ENCODE assay signal across 8 cellular contexts in genomic region chr17:8125947-8126305, GRCh38. TPM values are rescaled to one million over a fixed set of nuclear protein-coding genes. Genes with fewer than 3 reads are reported as not detected.
DNase-seq lines count a peak whose midpoint lies in the region; ATAC-seq and TF ChIP-seq lines count a peak whose summit lies in the region.

No MANE protein-coding gene starts in this region.

- TF ChIP-seq CTCF in mucosa of descending colon (IDR thresholded peaks at IDR 0.05): no peak

- H3K4me1 ChIP-seq in NT2/D1 (ENCODE audit: insufficient read depth, insufficient read length): peaks cover 2% of the 10 kb centered on the region
- peaks cover 55% of the 10 kb centered on the region for H3K4me1 ChIP-seq in mucosa of descending colon (ENCODE audit: low read depth)

- H3K4me3 ChIP-seq in NT2/D1 (ENCODE audit: insufficient read length, low read depth): peak overlapping the region; percentile 34
- peak overlapping the region; percentile 7 for H3K4me3 ChIP-seq in mucosa of descending colon

- H3K27ac ChIP-seq in cingulate gyrus (ENCODE audit: low read depth, low read length): peak overlapping the region; percentile 72

- intact Hi-C loops in mucosa of descending colon (cut with DNase I, micrococcal nuclease): no loop called here
- intact Hi-C loops in posterior cingulate gyrus (cut with DNase I): loop anchor here (2.0 to 10.0 kb wide), 2 partner anchors 13 to 249 kb away; partner anchors contain the start of gene KRABD2

- DNase-seq in SIG-M5 treated with dmso at 0.1 percent for 504 hours (lab: John Stamatoyannopoulos, UW; ENCODE audit: unreplicated experiment) (peak; percentile 45), SIG-M5 (lab: John Stamatoyannopoulos, UW) (no peak), NT2/D1 (ENCODE audit: low read depth, low spot score) (no peak), mucosa of descending colon (peak; percentile 42 to 68 (median 63)), MV-4-11 (lab: John Stamatoyannopoulos, UW) (no peak), posterior cingulate gyrus (no peak), NCI-H774 (lab: John Stamatoyannopoulos, UW) (no peak)

- no peaks in the 10 kb centered on the region for H3K9me3 ChIP-seq in NT2/D1 (ENCODE audit: insufficient read depth, low read length)
- H3K9me3 ChIP-seq in mucosa of descending colon: no peaks in the 10 kb centered on the region

- ATAC-seq in mucosa of descending colon: no peak

- H3K36me3 ChIP-seq in NT2/D1 (ENCODE audit: insufficient read depth, insufficient read length, low read length) (no peaks in the 10 kb centered on the region), mucosa of descending colon (ENCODE audit: low read depth) (no peaks in the 10 kb centered on the region)

- peaks cover 74% of the 10 kb centered on the region for H3K27me3 ChIP-seq in NT2/D1 (ENCODE audit: insufficient read depth, insufficient read length)

- no peak overlapping the region for H3K9ac ChIP-seq in NT2/D1 (ENCODE audit: insufficient read length, low read depth)

RNA-seq across cellular contexts. Expression of gene HES7, which starts 2.0 kb away (rescaled TPM):
- under 1 TPM in 1 of 3 donors, not detected in 2; 0.28 TPM for total RNA-seq in mucosa of descending colon

RNA-seq across cellular contexts. Expression of gene ALOXE3, which starts 7.6 kb away (rescaled TPM):
- not detected for total RNA-seq in mucosa of descending colon

RNA-seq across cellular contexts. Expression of gene PER1, which starts 26.3 kb away (rescaled TPM):
- total RNA-seq in mucosa of descending colon: 100 to 1,000 TPM in 1 of 3 donors, 10 to 100 TPM in 2; 14.9 to 185 (median 84.0) TPM

RNA-seq across cellular contexts. Expression of gene VAMP2, which starts 36.8 kb away (rescaled TPM):
- 10 to 100 TPM; 56.4 to 77.2 (median 62.8) TPM for total RNA-seq in mucosa of descending colon

RNA-seq across cellular contexts. Expression of gene ALOX12B, which starts 38.4 kb away (rescaled TPM):
- under 1 TPM; 0.25 to 0.65 (median 0.49) TPM for total RNA-seq in mucosa of descending colon

Comparison
In these comparisons a context has a peak if more than half of its experiments do, and no peak if none do; other contexts are left out.
1. DNase-seq: peak in SIG-M5 treated with dmso at 0.1 percent for 504 hours (single experiment) and mucosa of descending colon (3 of 3); none in SIG-M5 (single experiment), NT2/D1 (single experiment), MV-4-11 (single experiment), posterior cingulate gyrus (0 of 10) and NCI-H774 (single experiment).